In genomic region chr12:65955418-65955817, GRCh38 we compare ENCODE assay signal across 20 cellular contexts.
A peak's percentile ranks its signal among the peaks of the same experiment; 100 is the strongest.
DNase-seq lines count a peak whose midpoint lies in the region; ATAC-seq and TF ChIP-seq lines count a peak whose summit lies in the region.
"Had no signal": no experiment of that assay in that cellular context is flagged by ENCODE, and none has a peak within 500 bp of the region (broad histone marks: within the 10 kb centered on the region; RNA-seq: fewer than 3 reads in every experiment).

No MANE protein-coding gene starts in this region.

- H3K27ac Mint-ChIP-seq in mesothelial cell of epicardium, result peak overlapping the region; percentile 92
- H3K27ac Mint-ChIP-seq: activated CD4-positive, alpha-beta T cell treated with anti-CD3 and anti-CD28 coated beads for 36 hours; activated naive CD8-positive, alpha-beta T cell; activated T-helper 1 cell treated with anti-CD3 and anti-CD28 coated beads, Interleukin-12 subunit alpha, Interleukin-12 subunit beta, Interleukin-2, Interleukin-4 antibody, amounts not matched to agents 30 ng/mL and 10 ng/mL and 1 ng/mL, durations not matched to agents 14 hours and 24 hours and 36 hours had no signal

- CTCF ChIA-PET in A673 (lab: Charles Lee), result interaction anchor here (0.6 kb wide), 1 partner anchor 100 kb away, joined by 4 read pairs; no protein-coding TSS in a partner anchor
- CTCF ChIA-PET in mammary epithelial cell (lab: Charles Lee; ENCODE audit: low non-redundant PET), result no interaction called here
- CTCF ChIA-PET in PC-9 (lab: Charles Lee), result no interaction called here

- in situ Hi-C loops in mammary epithelial cell (cut with MboI; ENCODE audit: low sequenced_read_pairs in 2 of 2), result no loop called here

- no peaks in the 10 kb centered on the region for H3K9me3 ChIP-seq in A673 (ENCODE audit: low read depth, low read length, poor library complexity, severe bottlenecking)
- no peaks in the 10 kb centered on the region for H3K9me3 ChIP-seq in HUES64 (ENCODE audit: insufficient read depth, low read depth, low read length)
- H3K9me3 ChIP-seq in mammary epithelial cell (replicated peaks; ENCODE audit: insufficient read depth, low read length), result no peaks in the 10 kb centered on the region
- H3K9me3 ChIP-seq in PC-9 (ENCODE audit: insufficient read depth, low read depth), result no peaks in the 10 kb centered on the region
- H3K9me3 ChIP-seq: BLaER1 treated with 17β-estradiol and CSF1 and Interleukin-3, amounts not matched to agents 10 nM and 100 nM had no signal

- peaks cover 68% of the 10 kb centered on the region for H3F3A ChIP-seq in PC-9 (ENCODE audit: insufficient read depth, low read depth)

- DNase-seq in A673 (ENCODE audit: low spot score), result no peak
- peak; percentile 60 for DNase-seq in mammary epithelial cell
- DNase-seq in mesothelial cell of epicardium (ENCODE audit: low spot score in 2 of 2, unreplicated experiment in 2 of 2), result no peak
- no peak for DNase-seq in NCI-H524 treated with DMSO at 0.1 percent for 48 hours (lab: John Stamatoyannopoulos, UW)
- DNase-seq in NCI-H1048 (lab: John Stamatoyannopoulos, UW), result no peak
- DNase-seq in PC-9, result no peak
- DNase-seq: ACHN; activated CD4-positive, alpha-beta T cell treated with anti-CD3 and anti-CD28 coated beads for 36 hours; effector CD4-positive, alpha-beta T cell; EL; NCI-H2029; NCI-H446 treated with DMSO at 0.1 percent for 48 hours; nucleus accumbens; stimulated activated CD8-positive, alpha-beta memory T cell treated with anti-CD3 and anti-CD28 coated beads, Interleukin-4, amount 100 ng/mL, for 48 hours had no signal

- dilution Hi-C loops in mammary epithelial cell (cut with HindIII; ENCODE audit: low sequenced_read_pairs), result no loop called here

- no peaks in the 10 kb centered on the region for H3K27me3 Mint-ChIP-seq in mesothelial cell of epicardium (ENCODE audit: low read depth)

- no peaks in the 10 kb centered on the region for H3K9me3 Mint-ChIP-seq in mesothelial cell of epicardium
- H3K9me3 Mint-ChIP-seq: activated T-helper 1 cell treated with anti-CD3 and anti-CD28 coated beads, Interleukin-12 subunit alpha, Interleukin-12 subunit beta, Interleukin-2, Interleukin-4 antibody, amounts not matched to agents 30 ng/mL and 10 ng/mL and 1 ng/mL, durations not matched to agents 14 hours and 24 hours and 36 hours had no signal

- no peaks in the 10 kb centered on the region for H3K27me3 ChIP-seq in A673 (replicated peaks; ENCODE audit: insufficient read depth, low read depth, low read length, poor library complexity)
- no peaks in the 10 kb centered on the region for H3K27me3 ChIP-seq in HUES64 (ENCODE audit: insufficient read depth, low read length)
- no peaks in the 10 kb centered on the region for H3K27me3 ChIP-seq in mammary epithelial cell (ENCODE audit: insufficient read depth, low read length)
- H3K27me3 ChIP-seq in PC-9 (ENCODE audit: insufficient read depth, low read depth), result no peaks in the 10 kb centered on the region
- H3K27me3 ChIP-seq: BLaER1 treated with 17β-estradiol and CSF1 and Interleukin-3, amounts not matched to agents 10 nM and 100 nM had no signal

- 90% methylated on average over 4 of the region's 4 CpGs for WGBS in HUES64
- 7% methylated on average over 4 of the region's 4 CpGs for WGBS in mammary epithelial cell (ENCODE audit: low coverage, missing lambda C conversion rate)

- peaks cover 72% of the 10 kb centered on the region for H3K4me1 ChIP-seq in A673 (ENCODE audit: insufficient read depth, low read length, poor library complexity, severe bottlenecking)
- H3K4me1 ChIP-seq in HUES64 (ENCODE audit: insufficient read depth, low read length), result peaks cover 31% of the 10 kb centered on the region
- peaks cover 84% of the 10 kb centered on the region for H3K4me1 ChIP-seq in mammary epithelial cell (ENCODE audit: insufficient read depth, low read length)
- peaks cover 41% of the 10 kb centered on the region for H3K4me1 ChIP-seq in PC-9 (replicated peaks; ENCODE audit: insufficient read depth)

- no peak overlapping the region for H3K4me3 Mint-ChIP-seq in mesothelial cell of epicardium
- H3K4me3 Mint-ChIP-seq: activated CD4-positive, alpha-beta T cell treated with anti-CD3 and anti-CD28 coated beads for 36 hours; activated naive CD8-positive, alpha-beta T cell; activated T-helper 1 cell treated with anti-CD3 and anti-CD28 coated beads, Interleukin-12 subunit alpha, Interleukin-12 subunit beta, Interleukin-2, Interleukin-4 antibody, amounts not matched to agents 30 ng/mL and 10 ng/mL and 1 ng/mL, durations not matched to agents 14 hours and 24 hours and 36 hours had no signal

- H3K9ac ChIP-seq in HUES64 (ENCODE audit: low read depth, low read length), result no peak overlapping the region
- peak overlapping the region; percentile 54 for H3K9ac ChIP-seq in mammary epithelial cell (ENCODE audit: insufficient read depth, low read length)
- H3K9ac ChIP-seq: BLaER1 treated with 17β-estradiol and CSF1 and Interleukin-3, amounts not matched to agents 10 nM and 100 nM had no signal

- no peaks in the 10 kb centered on the region for H3K9me2 ChIP-seq in PC-9 (ENCODE audit: insufficient read depth)

- H3K36me3 ChIP-seq in A673 (ENCODE audit: insufficient read depth, low read length, poor library complexity, severe bottlenecking) (no peaks in the 10 kb centered on the region), HUES64 (ENCODE audit: insufficient read depth, low read length) (peaks cover 7% of the 10 kb centered on the region), mammary epithelial cell (ENCODE audit: insufficient read depth, low read length) (peaks cover 42% of the 10 kb centered on the region), PC-9 (ENCODE audit: low read depth) (peaks cover 33% of the 10 kb centered on the region)
- H3K36me3 ChIP-seq: BLaER1 treated with 17β-estradiol and CSF1 and Interleukin-3, amounts not matched to agents 10 nM and 100 nM had no signal

- H3K36me3 Mint-ChIP-seq in mesothelial cell of epicardium, result peaks cover 20% of the 10 kb centered on the region
- H3K36me3 Mint-ChIP-seq: activated naive CD8-positive, alpha-beta T cell had no signal

- no peak for ATAC-seq in GM21360 (IDR thresholded peaks at IDR 0.05; ENCODE audit: unreplicated experiment)
- ATAC-seq: activated CD4-positive, alpha-beta T cell treated with anti-CD3 and anti-CD28 coated beads for 36 hours; K562 had no signal

- H3K79me2 ChIP-seq in mammary epithelial cell (ENCODE audit: insufficient read depth, low read length) (peaks cover 79% of the 10 kb centered on the region), PC-9 (ENCODE audit: low read depth) (peaks cover 25% of the 10 kb centered on the region)

- TF ChIP-seq CTCF in A673 (conservative IDR thresholded peaks at IDR 0.05; ENCODE audit: low read depth, low read length), result no peak
- no peak for TF ChIP-seq CTCF in mammary epithelial cell (conservative IDR thresholded peaks at IDR 0.05 in 1 of 2, IDR thresholded peaks at IDR 0.05 in 1 of 2; ENCODE audit: extremely low read depth in 1 of 2, insufficient read depth in 1 of 2, low read depth in 1 of 2, low read length in 2 of 2)
- TF ChIP-seq CTCF in mesothelial cell of epicardium (IDR thresholded peaks at IDR 0.05; ENCODE audit: unreplicated experiment), result no peak
- no peak for TF ChIP-seq CTCF in PC-9 (conservative IDR thresholded peaks at IDR 0.05)

- H3K27ac ChIP-seq in A673 (ENCODE audit: low read depth, low read length, poor library complexity, severe bottlenecking) (peak overlapping the region; percentile 73), HUES64 (ENCODE audit: low read depth, low read length) (0 out of 2 replicates have a peak overlapping the region, but pooled peaks have one; percentile 49), mammary epithelial cell (ENCODE audit: insufficient read depth, low read depth, low read length) (peak overlapping the region; percentile 60), PC-9 (no peak overlapping the region)
- H3K27ac ChIP-seq: BLaER1 treated with 17β-estradiol and CSF1 and Interleukin-3, amounts not matched to agents 10 nM and 100 nM had no signal

- H2AFZ ChIP-seq in mammary epithelial cell (ENCODE audit: low read depth, low read length) (no peak overlapping the region), PC-9 (no peak overlapping the region)

- intact Hi-C loops in A673 (cut with micrococcal nuclease; ENCODE audit: unreplicated experiment), result no loop called here
- intact Hi-C loops in mammary epithelial cell (cut with micrococcal nuclease), result no loop called here
- intact Hi-C loops in PC-9 (cut with micrococcal nuclease; ENCODE audit: unreplicated experiment), result no loop called here

- peaks cover 64% of the 10 kb centered on the region for H3K4me1 Mint-ChIP-seq in mesothelial cell of epicardium

- H3K4me3 ChIP-seq in A673 (ENCODE audit: low read depth, low read length, poor library complexity, severe bottlenecking), result no peak overlapping the region
- no peak overlapping the region for H3K4me3 ChIP-seq in HUES64 (ENCODE audit: low read length)
- peak overlapping the region in 2 of 3 experiments; percentile 7 to 25 for H3K4me3 ChIP-seq in mammary epithelial cell (replicated peaks in 1 of 3; ENCODE audit: insufficient read depth in 1 of 3, low read depth in 2 of 3, low read length in 3 of 3)
- H3K4me3 ChIP-seq in PC-9, result no peak overlapping the region
- H3K4me3 ChIP-seq: BLaER1 treated with 17β-estradiol and CSF1 and Interleukin-3, amounts not matched to agents 10 nM and 100 nM; K562 had no signal

- BruUV-seq in A673 (replicated peaks; lab: Mats Ljungman, UMichigan) (no TSS peak), mammary epithelial cell (replicated peaks; lab: Mats Ljungman, UMichigan) (no TSS peak), PC-9 (replicated peaks; lab: Mats Ljungman, UMichigan) (no TSS peak)

- POLR2A ChIA-PET in A673 (lab: Charles Lee; ENCODE audit: low non-redundant PET) (no interaction called here), PC-9 (lab: Charles Lee; ENCODE audit: unreplicated experiment) (no interaction called here)

- H4K20me1 ChIP-seq in mammary epithelial cell (ENCODE audit: insufficient read depth, low read length) (no peaks in the 10 kb centered on the region), PC-9 (ENCODE audit: insufficient read depth) (peaks cover 14% of the 10 kb centered on the region)
- H4K20me1 ChIP-seq: BLaER1 treated with 17β-estradiol and CSF1 and Interleukin-3, amounts not matched to agents 10 nM and 100 nM had no signal

- H3K4me2 ChIP-seq in mammary epithelial cell (ENCODE audit: insufficient read depth, low read depth, low read length) (peak overlapping the region; percentile 60), PC-9 (no peak overlapping the region)

Comparison
In these comparisons a context has a peak if more than half of its experiments do, and no peak if none do; other contexts are left out.
1. H3K4me3 ChIP-seq: peak in mammary epithelial cell (2 of 3); none in A673 (single experiment), HUES64 (single experiment) and PC-9 (single experiment).